Comparison of ENCODE assay signal across 1 cellular context in the genomic region with DNA sequence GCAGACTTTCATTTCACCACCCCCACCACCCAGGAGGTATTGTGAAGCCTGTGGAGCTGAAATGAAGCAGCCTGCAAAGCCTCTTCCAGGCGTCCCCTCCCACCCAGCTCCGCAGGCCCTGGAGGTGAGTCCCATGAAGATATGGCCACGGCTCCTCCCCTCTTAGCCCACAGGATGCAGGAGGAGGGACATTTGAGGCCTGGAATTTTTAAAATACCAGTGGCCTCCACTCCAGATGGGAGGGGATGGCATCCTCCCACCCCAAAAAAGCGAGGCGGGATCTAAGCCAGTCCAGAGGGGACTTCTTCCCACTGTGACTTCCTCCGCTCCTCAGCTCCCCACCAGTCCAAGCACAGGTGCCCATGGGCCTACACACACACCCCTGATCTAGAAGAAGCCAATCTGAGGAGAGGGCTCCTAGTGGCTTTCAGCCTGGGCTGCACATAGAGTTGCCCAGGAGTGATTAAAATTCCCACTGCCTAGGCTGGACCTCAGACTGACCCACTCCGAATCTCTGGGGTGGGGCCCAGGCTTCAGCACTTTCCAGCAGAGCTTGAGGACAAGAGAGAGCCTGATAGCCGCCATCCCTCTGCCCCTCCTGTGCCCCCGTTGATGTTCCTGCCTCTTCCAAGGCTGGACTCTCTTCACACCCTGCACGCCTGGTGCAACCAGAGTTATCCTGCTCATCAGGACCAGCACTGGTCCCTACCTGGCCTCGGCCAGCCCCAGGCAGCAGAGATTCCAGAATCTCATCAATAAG.
TF ChIP-seq lines count a peak whose summit lies in the region.

No MANE protein-coding gene starts in this region.

TF ChIP-seq in SK-N-SH, 30 proteins besides CTCF, POLR2A, EP300 and RAD21 (continued from another document):
- TF ChIP-seq, protein P1, sequence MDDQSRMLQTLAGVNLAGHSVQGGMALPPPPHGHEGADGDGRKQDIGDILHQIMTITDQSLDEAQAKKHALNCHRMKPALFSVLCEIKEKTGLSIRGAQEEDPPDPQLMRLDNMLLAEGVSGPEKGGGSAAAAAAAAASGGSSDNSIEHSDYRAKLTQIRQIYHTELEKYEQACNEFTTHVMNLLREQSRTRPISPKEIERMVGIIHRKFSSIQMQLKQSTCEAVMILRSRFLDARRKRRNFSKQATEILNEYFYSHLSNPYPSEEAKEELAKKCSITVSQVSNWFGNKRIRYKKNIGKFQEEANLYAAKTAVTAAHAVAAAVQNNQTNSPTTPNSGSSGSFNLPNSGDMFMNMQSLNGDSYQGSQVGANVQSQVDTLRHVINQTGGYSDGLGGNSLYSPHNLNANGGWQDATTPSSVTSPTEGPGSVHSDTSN (IDR thresholded peaks at IDR 0.05) = no peak
- TF ChIP-seq YY1 (IDR thresholded peaks at IDR 0.05; ENCODE audit: low read depth) = no peak
- TF ChIP-seq SIN3A (IDR thresholded peaks at IDR 0.05; ENCODE audit: borderline replicate concordance, low read depth, low read length) = no peak
- TF ChIP-seq FOSL2 (IDR thresholded peaks at IDR 0.05; ENCODE audit: borderline replicate concordance, low read depth) = no peak
- TF ChIP-seq JUND (IDR thresholded peaks at IDR 0.05) = no peak
TF ChIP-seq in SK-N-SH: peak in this region for 0.
